In genomic region chr3:25001041-25001591, GRCh38 we compare ENCODE assay signal across 27 cellular contexts.
A peak's percentile ranks its signal among the peaks of the same experiment; 100 is the strongest.
DNase-seq lines count a peak whose midpoint lies in the region; ATAC-seq and TF ChIP-seq lines count a peak whose summit lies in the region.
"Had no signal": no experiment of that assay in that cellular context is flagged by ENCODE, and none has a peak within 500 bp of the region (broad histone marks: within the 10 kb centered on the region; RNA-seq: fewer than 3 reads in every experiment).

No MANE protein-coding gene starts in this region.

- no peaks in the 10 kb centered on the region for H3K9me3 Mint-ChIP-seq in neural progenitor cell
- H3K9me3 Mint-ChIP-seq in CD4-positive, alpha-beta memory T cell, result peaks cover 0 to 7% (median 2%) of the 10 kb centered on the region in 8 donors
- H3K9me3 Mint-ChIP-seq: activated CD4-positive, alpha-beta memory T cell treated with anti-CD3 and anti-CD28 coated beads for 36 hours had no signal

- H3K9me3 ChIP-seq in adipocyte (ENCODE audit: control insufficient read depth, low read length) (no peaks in the 10 kb centered on the region), neural progenitor cell (ENCODE audit: low read depth) (no peaks in the 10 kb centered on the region)
- no peaks in the 10 kb centered on the region for H3K9me3 ChIP-seq in CD4-positive, alpha-beta memory T cell (ENCODE audit: control insufficient read depth in 1 of 2, low read length in 2 of 2)
- H3K9me3 ChIP-seq: A549, BE2C, heart left ventricle, SJCRH30, uterus had no signal

- H3K4me1 ChIP-seq in adipocyte (ENCODE audit: control insufficient read depth, insufficient read depth, low read length) (peaks cover 12% of the 10 kb centered on the region), neural progenitor cell (peaks cover 5% of the 10 kb centered on the region)
- no peaks in the 10 kb centered on the region for H3K4me1 ChIP-seq in CD4-positive, alpha-beta memory T cell (ENCODE audit: insufficient read depth, low read length)
- H3K4me1 ChIP-seq: A549, BE2C, heart left ventricle, SJCRH30, uterus had no signal

- H3F3A ChIP-seq in neural progenitor cell (ENCODE audit: low read depth), result no peaks in the 10 kb centered on the region

- H3K4me2 ChIP-seq in neural progenitor cell, result no peak overlapping the region
- H3K4me2 ChIP-seq: A549 had no signal

- no peaks in the 10 kb centered on the region for H3K36me3 ChIP-seq in adipocyte (ENCODE audit: control insufficient read depth, insufficient read depth, low read length, severe bottlenecking)
- H3K36me3 ChIP-seq in neural progenitor cell, result no peaks in the 10 kb centered on the region
- H3K36me3 ChIP-seq in CD4-positive, alpha-beta memory T cell (ENCODE audit: insufficient read depth, low read length), result no peaks in the 10 kb centered on the region
- H3K36me3 ChIP-seq: BE2C, heart left ventricle, SJCRH30, uterus had no signal

- no peak overlapping the region for H2AFZ ChIP-seq in neural progenitor cell (replicated peaks)

- no peak overlapping the region for H3K27ac Mint-ChIP-seq in neural progenitor cell
- H3K27ac Mint-ChIP-seq in CD4-positive, alpha-beta memory T cell, result no peak overlapping the region
- H3K27ac Mint-ChIP-seq: activated CD4-positive, alpha-beta memory T cell treated with anti-CD3 and anti-CD28 coated beads for 36 hours; activated naive CD8-positive, alpha-beta T cell; progenitor cell of endocrine pancreas had no signal

- H3K36me3 Mint-ChIP-seq in neural progenitor cell, result no peaks in the 10 kb centered on the region
- H3K36me3 Mint-ChIP-seq in CD4-positive, alpha-beta memory T cell, result no peaks in the 10 kb centered on the region
- H3K36me3 Mint-ChIP-seq: activated CD4-positive, alpha-beta memory T cell treated with anti-CD3 and anti-CD28 coated beads for 36 hours; activated naive CD8-positive, alpha-beta T cell had no signal

- no peak for TF ChIP-seq CTCF in AG09319 (IDR thresholded peaks at IDR 0.05; ENCODE audit: low read depth, low read length)
- TF ChIP-seq CTCF in neural progenitor cell (IDR thresholded peaks at IDR 0.05), result no peak

- peak; percentile 71 for DNase-seq in AG09319 (ENCODE audit: extremely low read depth, low read depth)
- peak; percentile 93 for DNase-seq in adipocyte (ENCODE audit: low read depth)
- peak; percentile 80 for DNase-seq in fibroblast of peridontal ligament (ENCODE audit: extremely low read depth)
- peak; percentile 15 for DNase-seq in neural progenitor cell (ENCODE audit: low spot score)
- DNase-seq in stimulated activated CD4-positive, alpha-beta T cell treated with anti-CD3 and anti-CD28 coated beads, Interleukin-2, amount 100 ng/mL, for 48 hours, result no peak
- no peak for DNase-seq in CD4-positive, alpha-beta memory T cell
- DNase-seq: activated CD4-positive, alpha-beta memory T cell treated with anti-CD3 and anti-CD28 coated beads for 36 hours; activated CD8-positive, alpha-beta memory T cell treated with anti-CD3 and anti-CD28 coated beads, Interleukin-2, amount 50 U/mL, for 48 hours; BE2C; DMS53; GF-D8; H7; heart left ventricle; Kasumi-1; NCI-H1694 treated with DMSO at 0.1 percent for 48 hours; NCI-H526 treated with DMSO at 0.1 percent for 48 hours; SJCRH30; stimulated activated naive CD8-positive, alpha-beta T cell treated with anti-CD3 and anti-CD28 coated beads, Interleukin-15, Interleukin-2, amounts not matched to agents 100 U/mL and 50 U/mL, for 24 hours; T-helper 1 cell; uterus had no signal

- POLR2A ChIA-PET in CD4-positive, alpha-beta memory T cell (lab: Charles Lee; ENCODE audit: partially characterized antibody), result no interaction called here

- H3K79me2 ChIP-seq in neural progenitor cell (ENCODE audit: low read depth), result no peaks in the 10 kb centered on the region

- H3K4me1 Mint-ChIP-seq in neural progenitor cell, result no peaks in the 10 kb centered on the region
- H3K4me1 Mint-ChIP-seq in CD4-positive, alpha-beta memory T cell, result no peaks in the 10 kb centered on the region
- H3K4me1 Mint-ChIP-seq: central memory CD8-positive, alpha-beta T cell had no signal

- no peak overlapping the region for H3K4me3 Mint-ChIP-seq in neural progenitor cell
- no peak overlapping the region for H3K4me3 Mint-ChIP-seq in CD4-positive, alpha-beta memory T cell
- H3K4me3 Mint-ChIP-seq: activated CD4-positive, alpha-beta memory T cell treated with anti-CD3 and anti-CD28 coated beads for 36 hours; activated naive CD8-positive, alpha-beta T cell; central memory CD8-positive, alpha-beta T cell had no signal

- H3K27me3 Mint-ChIP-seq in neural progenitor cell (ENCODE audit: insufficient read depth, low read depth), result no peaks in the 10 kb centered on the region
- peaks cover 0 to 1% of the 10 kb centered on the region in 2 donors for H3K27me3 Mint-ChIP-seq in CD4-positive, alpha-beta memory T cell
- H3K27me3 Mint-ChIP-seq: activated CD4-positive, alpha-beta memory T cell treated with anti-CD3 and anti-CD28 coated beads for 36 hours; activated naive CD8-positive, alpha-beta T cell; central memory CD8-positive, alpha-beta T cell; progenitor cell of endocrine pancreas had no signal

- H3K27me3 ChIP-seq in adipocyte (replicated peaks; ENCODE audit: control insufficient read depth, insufficient read depth, low read length) (no peaks in the 10 kb centered on the region), neural progenitor cell (no peaks in the 10 kb centered on the region)
- H3K27me3 ChIP-seq in CD4-positive, alpha-beta memory T cell (ENCODE audit: insufficient read depth, low read length), result no peaks in the 10 kb centered on the region
- H3K27me3 ChIP-seq: BE2C, heart left ventricle, uterus had no signal

- CTCF ChIA-PET in CD4-positive, alpha-beta memory T cell (lab: Charles Lee; ENCODE audit: partially characterized antibody), result no interaction called here

- no peak overlapping the region for H3K27ac ChIP-seq in neural progenitor cell
- no peak overlapping the region for H3K27ac ChIP-seq in CD4-positive, alpha-beta memory T cell (ENCODE audit: low read depth, low read length)
- H3K27ac ChIP-seq: A549, heart left ventricle, SJCRH30, uterus had no signal

- intact Hi-C loops in CD4-positive, alpha-beta memory T cell (cut with micrococcal nuclease), result no loop called here

- H4K20me1 ChIP-seq in neural progenitor cell (ENCODE audit: low read depth), result no peaks in the 10 kb centered on the region

- no peak overlapping the region for H3K4me3 ChIP-seq in adipocyte (ENCODE audit: low read length)
- H3K4me3 ChIP-seq in neural progenitor cell, result no peak overlapping the region
- H3K4me3 ChIP-seq in CD4-positive, alpha-beta memory T cell (ENCODE audit: low read length in 2 of 2), result no peak overlapping the region
- H3K4me3 ChIP-seq: A549, heart left ventricle, SJCRH30, uterus had no signal

- ATAC-seq in GM18907 (IDR thresholded peaks at IDR 0.05; ENCODE audit: unreplicated experiment) (no peak), HG02870 (IDR thresholded peaks at IDR 0.05; ENCODE audit: unreplicated experiment) (no peak)
- ATAC-seq: A549; activated CD4-positive, CD25-positive, alpha-beta regulatory T cell treated with anti-CD3 and anti-CD28 coated beads, Interleukin-2, amount 50 U/mL, for 24 hours; heart left ventricle; stimulated activated naive CD8-positive, alpha-beta T cell treated with anti-CD3 and anti-CD28 coated beads, Interleukin-15, Interleukin-2, amounts not matched to agents 100 U/mL and 50 U/mL, for 24 hours had no signal

- H3K9ac ChIP-seq in adipocyte (ENCODE audit: low read length), result no peak overlapping the region
- H3K9ac ChIP-seq in neural progenitor cell, result no peak overlapping the region

Comparison
In these comparisons a context has a peak if more than half of its experiments do, and no peak if none do; other contexts are left out.
1. DNase-seq: peak in AG09319 (single experiment), adipocyte (single experiment), fibroblast of peridontal ligament (single experiment) and neural progenitor cell (single experiment); none in stimulated activated CD4-positive, alpha-beta T cell treated with anti-CD3 and anti-CD28 coated beads, Interleukin-2, amount 100 ng/mL, for 48 hours (0 of 2) and CD4-positive, alpha-beta memory T cell (0 of 5).